31 cellular contexts compared by ENCODE assay signal in the genomic region with DNA sequence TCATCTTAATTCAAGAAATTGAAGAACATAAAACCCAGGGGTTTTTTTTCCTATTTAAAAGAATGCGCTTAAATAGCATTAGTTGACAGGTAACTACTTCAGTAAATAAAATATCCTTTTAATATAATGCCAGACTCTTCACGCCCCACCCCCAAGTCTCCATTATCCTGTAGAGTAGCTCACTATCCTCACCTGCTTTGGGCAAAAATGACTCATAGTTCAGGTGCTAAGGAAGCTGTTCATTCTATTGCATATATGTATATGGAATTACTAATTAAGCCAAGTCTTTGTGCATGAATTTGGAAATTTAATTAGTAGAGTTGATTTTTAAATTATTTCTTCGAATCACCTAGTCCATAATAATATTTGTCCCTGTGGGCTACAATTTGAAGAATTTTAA.
"Had no signal": no experiment of that assay in that cellular context is flagged by ENCODE, and none has a peak within 500 bp of the region (broad histone marks: within the 10 kb centered on the region; RNA-seq: fewer than 3 reads in every experiment).

No MANE protein-coding gene starts in this region.

- H3K27ac Mint-ChIP-seq: activated CD4-positive, alpha-beta T cell treated with anti-CD3 and anti-CD28 coated beads, Interleukin-2, amount 10 ng/mL, durations not matched to agents 24 days and 14 days; activated CD8-positive, alpha-beta T cell treated with anti-CD3 and anti-CD28 coated beads for 36 hours; activated naive CD8-positive, alpha-beta T cell treated with anti-CD3 and anti-CD28 coated beads for 36 hours; activated T-cell treated with anti-CD3 and anti-CD28 coated beads, Interleukin-2, amount 50 U/mL, for 72 hours; activated T-helper 17 cell treated with anti-CD3 and anti-CD28 coated beads, Interleukin-2, amount 50 U/mL, for 72 hours had no signal

- H3K36me3 Mint-ChIP-seq: activated naive CD8-positive, alpha-beta T cell treated with anti-CD3 and anti-CD28 coated beads for 36 hours had no signal

- DNase-seq: activated CD4-positive, alpha-beta T cell treated with anti-CD3 and anti-CD28 coated beads, Interleukin-2, amount 10 ng/mL, durations not matched to agents 24 days and 14 days; activated CD4-positive, alpha-beta T cell treated with anti-CD3 and anti-CD28 coated beads, Interleukin-2, amount 50 U/mL, for 4 hours; activated CD8-positive, alpha-beta T cell treated with anti-CD3 and anti-CD28 coated beads for 36 hours; activated effector memory CD4-positive, alpha-beta T cell treated with anti-CD3 and anti-CD28 coated beads, Interleukin-2, amount 50 U/mL, for 16 hours; activated naive CD4-positive, alpha-beta T cell; activated naive CD4-positive, alpha-beta T cell treated with anti-CD3 and anti-CD28 coated beads, Interleukin-2, amount 50 U/mL, for 16 hours; activated naive CD8-positive, alpha-beta T cell treated with anti-CD3 and anti-CD28 coated beads for 36 hours; activated T-cell treated with anti-CD3 and anti-CD28 coated beads, Interleukin-2, amount 50 U/mL, for 1 hour; activated T-cell treated with anti-CD3 and anti-CD28 coated beads, Interleukin-2, amount 50 U/mL, for 72 hours; amygdala; caudate nucleus; NCI-H1092 treated with DMSO at 0.1 percent for 48 hours; NCI-H1417; NCI-H146; NCI-H187; NCI-H2029 treated with DMSO at 0.1 percent for 48 hours; NCI-H2107; NCI-H2171; NCI-H510A; NCI-H526; NCI-H748 treated with DMSO at 0.1 percent for 48 hours; NK-92 treated with Interleukin-12 subunit alpha and Interleukin-12 subunit beta, amount 100 ng/mL, for 24 hours; PC-9; SHP77; SJCRH30; T1000 had no signal

- H3K4me3 ChIP-seq: ascending aorta, PC-9, SJCRH30, SK-N-MC had no signal

- FAIRE-seq: RCC 7860 had no signal

- H3K4me1 Mint-ChIP-seq: activated CD4-positive, alpha-beta T cell treated with anti-CD3 and anti-CD28 coated beads, Interleukin-2, amount 10 ng/mL, durations not matched to agents 24 days and 14 days; activated naive CD8-positive, alpha-beta T cell treated with anti-CD3 and anti-CD28 coated beads for 36 hours; activated T-helper 17 cell treated with anti-CD3 and anti-CD28 coated beads, Interleukin-2, amount 50 U/mL, for 72 hours had no signal

- H3K9me3 Mint-ChIP-seq: activated CD8-positive, alpha-beta T cell treated with anti-CD3 and anti-CD28 coated beads for 36 hours; activated naive CD8-positive, alpha-beta T cell treated with anti-CD3 and anti-CD28 coated beads for 36 hours had no signal

- H3K4me3 Mint-ChIP-seq: activated CD4-positive, alpha-beta T cell treated with anti-CD3 and anti-CD28 coated beads, Interleukin-2, amount 10 ng/mL, durations not matched to agents 24 days and 14 days; activated CD8-positive, alpha-beta T cell treated with anti-CD3 and anti-CD28 coated beads for 36 hours; activated naive CD8-positive, alpha-beta T cell treated with anti-CD3 and anti-CD28 coated beads for 36 hours; activated T-cell treated with anti-CD3 and anti-CD28 coated beads, Interleukin-2, amount 50 U/mL, for 72 hours; activated T-helper 17 cell treated with anti-CD3 and anti-CD28 coated beads, Interleukin-2, amount 50 U/mL, for 72 hours had no signal

- H3K27ac ChIP-seq: ascending aorta, KMS-11, PC-9, SJCRH30, SK-N-MC had no signal

- H3K9me3 ChIP-seq: ascending aorta, SJCRH30 had no signal

- H3K27me3 Mint-ChIP-seq: activated CD4-positive, alpha-beta T cell treated with anti-CD3 and anti-CD28 coated beads, Interleukin-2, amount 10 ng/mL, durations not matched to agents 24 days and 14 days; activated CD8-positive, alpha-beta T cell treated with anti-CD3 and anti-CD28 coated beads for 36 hours; activated naive CD8-positive, alpha-beta T cell treated with anti-CD3 and anti-CD28 coated beads for 36 hours; activated T-helper 17 cell treated with anti-CD3 and anti-CD28 coated beads, Interleukin-2, amount 50 U/mL, for 72 hours had no signal

- H2AFZ ChIP-seq: PC-9 had no signal

- H3K4me2 ChIP-seq: KMS-11, PC-9 had no signal

- H3K9ac ChIP-seq: KMS-11 had no signal

- H3K27me3 ChIP-seq: ascending aorta, SJCRH30 had no signal

- H3K36me3 ChIP-seq: ascending aorta, SJCRH30 had no signal

- H3K4me1 ChIP-seq: SJCRH30 had no signal
